ENCODE assay signal across 12 cellular contexts in genomic region chr16:11390573-11391495, GRCh38. TPM values are rescaled to one million over a fixed set of nuclear protein-coding genes. Genes with fewer than 3 reads are reported as not detected.
DNase-seq lines count a peak whose midpoint lies in the region; ATAC-seq and TF ChIP-seq lines count a peak whose summit lies in the region.
"Had no signal": no experiment of that assay in that cellular context is flagged by ENCODE, and none has a peak within 500 bp of the region (broad histone marks: within the 10 kb centered on the region; RNA-seq: fewer than 3 reads in every experiment).

No MANE protein-coding gene starts in this region.

- peak; percentile 91 for DNase-seq in ELF-1 (ENCODE audit: low read depth, low spot score)
- DNase-seq in NCI-H1092 treated with DMSO at 0.1 percent for 48 hours (lab: John Stamatoyannopoulos, UW), result peak; percentile 91
- peak; percentile 18 for DNase-seq in RPMI7951 (ENCODE audit: low read depth)
- DNase-seq in lower lobe of right lung, result peak; percentile 28
- DNase-seq in DMS153 treated with DMSO at 0.1 percent for 48 hours (lab: John Stamatoyannopoulos, UW; ENCODE audit: unreplicated experiment), result no peak
- no peak for DNase-seq in tibial nerve (ENCODE audit: low spot score in 2 of 2)
- DNase-seq in SIG-M5 (lab: John Stamatoyannopoulos, UW), result no peak
- DNase-seq: activated CD4-positive, alpha-beta memory T cell treated with anti-CD3 and anti-CD28 coated beads for 36 hours; activated naive CD4-positive, alpha-beta T cell treated with anti-CD3 and anti-CD28 coated beads, Interleukin-2, amount 10 ng/mL, durations not matched to agents 7 days and 5 days had no signal

- TF ChIP-seq POLR2A in tibial nerve (IDR thresholded peaks at IDR 0.05), result no peak

- TF ChIP-seq CTCF in lower lobe of right lung (IDR thresholded peaks at IDR 0.05) (no peak), tibial nerve (IDR thresholded peaks at IDR 0.05) (no peak)

- no peak overlapping the region for H3K4me3 ChIP-seq in lower lobe of right lung
- H3K4me3 ChIP-seq in tibial nerve, result no peak overlapping the region
- H3K4me3 ChIP-seq: BLaER1, esophagus muscularis mucosa had no signal

- no peak for TF ChIP-seq EP300 in tibial nerve (IDR thresholded peaks at IDR 0.05)

- H3K36me3 ChIP-seq in lower lobe of right lung, result no peaks in the 10 kb centered on the region
- H3K36me3 ChIP-seq in tibial nerve, result peaks cover 0 to 7% (median 0%) of the 10 kb centered on the region in 3 donors
- H3K36me3 ChIP-seq: BLaER1, esophagus muscularis mucosa had no signal

- ATAC-seq in lower lobe of right lung (no peak), HG03521 (IDR thresholded peaks at IDR 0.05; ENCODE audit: unreplicated experiment) (no peak)

- no peaks in the 10 kb centered on the region for H3K4me1 ChIP-seq in lower lobe of right lung
- peaks cover 0 to 10% (median 0%) of the 10 kb centered on the region in 4 donors for H3K4me1 ChIP-seq in tibial nerve

- intact Hi-C loops in lower lobe of right lung (cut with DNase I), result no loop called here

- H3K9me3 ChIP-seq in lower lobe of right lung, result no peaks in the 10 kb centered on the region
- H3K9me3 ChIP-seq in tibial nerve, result no peaks in the 10 kb centered on the region
- H3K9me3 ChIP-seq: BLaER1, esophagus muscularis mucosa had no signal

- no peak overlapping the region for H3K27ac ChIP-seq in lower lobe of right lung
- H3K27ac ChIP-seq in tibial nerve, result no peak overlapping the region
- H3K27ac ChIP-seq: BLaER1, esophagus muscularis mucosa had no signal

- 61 to 65% methylated on average over 13 to 14 of the region's 15 CpGs for WGBS in tibial nerve, 2 donors

- H3K27me3 ChIP-seq in lower lobe of right lung (ENCODE audit: low read depth) (no peaks in the 10 kb centered on the region), tibial nerve (no peaks in the 10 kb centered on the region)
- H3K27me3 ChIP-seq: BLaER1 had no signal

RNA-seq across cellular contexts. Expression of gene RMI2, which starts 45.6 kb away (rescaled TPM):
- 33.2 and 33.4 TPM in 2 replicates for total RNA-seq in RPMI7951 (2014; rRNA removed; shearing (Covaris generic))
- 1.7 TPM for total RNA-seq in lower lobe of right lung
- total RNA-seq in tibial nerve, result 1 to 10 TPM in 3 of 4 donors, not detected in 1; 1.3 to 4.0 (median 2.0) TPM

Comparison
In these comparisons a context has a peak if more than half of its experiments do, and no peak if none do; other contexts are left out.
1. DNase-seq: peak in ELF-1 (single experiment), NCI-H1092 treated with DMSO at 0.1 percent for 48 hours (single experiment), RPMI7951 (single experiment) and lower lobe of right lung (single experiment); none in DMS153 treated with DMSO at 0.1 percent for 48 hours (single experiment), tibial nerve (0 of 2) and SIG-M5 (single experiment).